In genomic region chr14:103702095-103702494, GRCh38 we compare ENCODE assay signal across 2 cellular contexts.
TF ChIP-seq lines count a peak whose summit lies in the region.

No MANE protein-coding gene starts in this region.

TF ChIP-seq in HEK293, 187 proteins besides CTCF, POLR2A, EP300 and RAD21 (continued from another document and continues in another):
- TF ChIP-seq ZBTB44 (tag by site-specific recombination; IDR thresholded peaks at IDR 0.05) (no peak), ZXDB (tag by site-specific recombination; IDR thresholded peaks at IDR 0.05) (no peak), ZBTB49 (tag by site-specific recombination; IDR thresholded peaks at IDR 0.05; ENCODE audit: low read depth) (no peak), ZNF514 (tag by site-specific recombination; IDR thresholded peaks at IDR 0.05) (no peak), ZNF677 (tag by site-specific recombination; IDR thresholded peaks at IDR 0.05) (no peak), YY2 (tag by site-specific recombination; IDR thresholded peaks at IDR 0.05) (no peak), ZNF518A (tag by site-specific recombination; conservative IDR thresholded peaks at IDR 0.05; ENCODE audit: low read depth) (no peak), ZSCAN5A (tag by site-specific recombination; IDR thresholded peaks at IDR 0.05) (no peak), ZNF404 (tag by site-specific recombination; IDR thresholded peaks at IDR 0.05) (no peak)

TF ChIP-seq in GM23338, 12 proteins besides CTCF, POLR2A, EP300 and RAD21 (continued from another document):
- TF ChIP-seq ETS1 (IDR thresholded peaks at IDR 0.05): no peak
- TF ChIP-seq CREB1 (CRISPR knock-in tag; IDR thresholded peaks at IDR 0.05; ENCODE audit: low read depth): no peak
- TF ChIP-seq ZNF114 (CRISPR knock-in tag; IDR thresholded peaks at IDR 0.05): no peak
- TF ChIP-seq ZNF462 (CRISPR knock-in tag; IDR thresholded peaks at IDR 0.05): no peak
- no peak for TF ChIP-seq NANOG (IDR thresholded peaks at IDR 0.05; ENCODE audit: borderline replicate concordance)
- no peak for TF ChIP-seq STAT1 (IDR thresholded peaks at IDR 0.05; ENCODE audit: unreplicated experiment)
- TF ChIP-seq ZNF331 (CRISPR knock-in tag; IDR thresholded peaks at IDR 0.05; ENCODE audit: low read depth): no peak
- TF ChIP-seq EZH2phosphoT487 (IDR thresholded peaks at IDR 0.05; ENCODE audit: unreplicated experiment): no peak
- TF ChIP-seq JUNB (IDR thresholded peaks at IDR 0.05; ENCODE audit: unreplicated experiment): no peak
- TF ChIP-seq REST (IDR thresholded peaks at IDR 0.05; ENCODE audit: unreplicated experiment): no peak
TF ChIP-seq in GM23338: peak in this region for 0.
